8 cellular contexts compared by ENCODE assay signal in the genomic region with DNA sequence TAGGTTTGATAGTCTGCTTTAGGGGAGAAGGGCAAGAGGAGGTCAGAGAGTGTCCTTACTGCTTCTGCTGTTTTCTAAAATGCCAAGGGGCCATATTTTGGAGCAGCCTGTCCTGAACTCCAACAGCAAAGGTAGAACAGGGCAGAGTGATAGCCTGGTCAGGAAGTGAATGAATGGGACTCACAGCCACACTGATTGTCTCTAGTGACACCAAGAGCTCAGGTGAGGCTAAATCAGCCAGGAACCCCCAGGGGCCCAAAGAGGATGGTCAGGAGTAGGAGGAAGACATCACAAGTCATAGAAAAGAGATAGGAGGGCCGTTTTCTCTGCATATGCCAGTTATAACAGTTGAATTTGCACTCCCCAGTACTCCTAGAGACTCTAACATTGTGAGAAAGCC.
DNase-seq lines count a peak whose midpoint lies in the region; ATAC-seq and TF ChIP-seq lines count a peak whose summit lies in the region.

No MANE protein-coding gene starts in this region.

- H3K4me1 Mint-ChIP-seq in central memory CD8-positive, alpha-beta T cell = peaks cover 34% of the 10 kb centered on the region

- DNase-seq in GM10266 (ENCODE audit: extremely low spot score) (no peak), BE2C (no peak), SW480 (ENCODE audit: low spot score) (no peak), NCI-H2029 (lab: John Stamatoyannopoulos, UW) (no peak)
- DNase-seq in central memory CD8-positive, alpha-beta T cell (ENCODE audit: low spot score in 2 of 2) = no peak

- H3K4me1 ChIP-seq in BE2C = peaks cover 11% of the 10 kb centered on the region

- H3K27me3 ChIP-seq in BE2C = no peaks in the 10 kb centered on the region

- TF ChIP-seq CTCF in GM10266 (IDR thresholded peaks at IDR 0.05; ENCODE audit: control insufficient read depth, insufficient read depth, low read depth, missing control alignments) (peak; percentile 30), BE2C (IDR thresholded peaks at IDR 0.05; ENCODE audit: low read depth, low read length) (no peak)

- no peaks in the 10 kb centered on the region for H3K9me3 ChIP-seq in BE2C

- no peak overlapping the region for H3K4me3 Mint-ChIP-seq in central memory CD8-positive, alpha-beta T cell

- peaks cover 11% of the 10 kb centered on the region for H3K36me3 Mint-ChIP-seq in central memory CD8-positive, alpha-beta T cell (ENCODE audit: insufficient read depth)

- no peaks in the 10 kb centered on the region for H3K27me3 Mint-ChIP-seq in central memory CD8-positive, alpha-beta T cell

- no peak overlapping the region for H3K4me3 ChIP-seq in BE2C (ENCODE audit: low read depth, low read length)

- H3K36me3 ChIP-seq in BE2C = no peaks in the 10 kb centered on the region

- ATAC-seq in GM21423 (IDR thresholded peaks at IDR 0.05; ENCODE audit: unreplicated experiment) = peak; percentile 22
- peak; percentile 18 for ATAC-seq in HG03378 (IDR thresholded peaks at IDR 0.05; ENCODE audit: unreplicated experiment)
- peak; percentile 6 for ATAC-seq in central memory CD8-positive, alpha-beta T cell (replicated peaks; ENCODE audit: extremely low read depth, poor library complexity, severe bottlenecking)
- ATAC-seq in GM18873 (IDR thresholded peaks at IDR 0.05; ENCODE audit: low FRiP score, unreplicated experiment) = no peak

- H3K27ac Mint-ChIP-seq in central memory CD8-positive, alpha-beta T cell (ENCODE audit: low read depth) = peak overlapping the region; percentile 88

- no peaks in the 10 kb centered on the region for H3K9me3 Mint-ChIP-seq in central memory CD8-positive, alpha-beta T cell
